In genomic region chr3:165658027-165658426, GRCh38 we compare ENCODE assay signal across 28 cellular contexts.
"Had no signal": no experiment of that assay in that cellular context is flagged by ENCODE, and none has a peak within 500 bp of the region (broad histone marks: within the 10 kb centered on the region; RNA-seq: fewer than 3 reads in every experiment).

No MANE protein-coding gene starts in this region.

- DNase-seq: naive B cell; naive thymus-derived CD8-positive, alpha-beta T cell; occipital lobe; ovary; psoas muscle; right cardiac atrium; right lobe of liver; sigmoid colon; small intestine; stimulated activated CD4-positive, alpha-beta T cell treated with anti-CD3 and anti-CD28 coated beads, Interleukin-15, amount 100 ng/mL, for 24 hours; stimulated activated CD4-positive, alpha-beta T cell treated with anti-CD3 and anti-CD28 coated beads, Interleukin-2, amount 100 ng/mL, for 24 hours; stimulated activated CD4-positive, alpha-beta T cell treated with anti-CD3 and anti-CD28 coated beads, Interleukin-2, amount 100 ng/mL, for 48 hours; stimulated activated CD4-positive, alpha-beta T cell treated with anti-CD3 and anti-CD28 coated beads, Interleukin-4, amount 100 ng/mL, for 4 hours; stimulated activated CD8-positive, alpha-beta memory T cell treated with anti-CD3 and anti-CD28 coated beads, Interleukin-4, amount 100 ng/mL, for 48 hours; stimulated activated naive CD4-positive, alpha-beta T cell; stimulated activated naive CD8-positive, alpha-beta T cell treated with anti-CD3 and anti-CD28 coated beads, Interleukin-15, amount 100 ng/mL, for 72 hours; stimulated activated naive CD8-positive, alpha-beta T cell treated with anti-CD3 and anti-CD28 coated beads, Interleukin-15, Interleukin-2, amounts not matched to agents 100 U/mL and 50 U/mL, for 24 hours; substantia nigra; testis; tibial artery; transverse colon; upper lobe of right lung; uterus had no signal

- H3K27me3 Mint-ChIP-seq: naive B cell; naive thymus-derived CD8-positive, alpha-beta T cell; stimulated activated memory B cell treated with anti-CD40 and anti-IgM and Interleukin-4, amounts not matched to agents 10 μg/mL and 1 μg/mL and 100 μg/mL, for 72 hours; stimulated activated naive CD8-positive, alpha-beta T cell treated with anti-CD3 and anti-CD28 coated beads, Interleukin-15, amount 100 ng/mL, for 72 hours; type B pancreatic cell had no signal

- H3K36me3 ChIP-seq: neural progenitor cell, ovary, right lobe of liver, sigmoid colon, suprapubic skin, tibial artery, transverse colon, upper lobe of right lung, uterus had no signal

- H3K27ac ChIP-seq: neural progenitor cell, ovary, psoas muscle, right lobe of liver, sigmoid colon, suprapubic skin, testis, tibial artery, transverse colon, upper lobe of right lung, uterus had no signal

- H3K36me3 Mint-ChIP-seq: naive B cell; naive thymus-derived CD8-positive, alpha-beta T cell; neural progenitor cell; stimulated activated memory B cell treated with anti-CD40 and anti-IgM and Interleukin-4, amounts not matched to agents 10 μg/mL and 1 μg/mL and 100 μg/mL, for 72 hours; type B pancreatic cell had no signal

- H3K9me3 ChIP-seq: ovary, psoas muscle, right lobe of liver, suprapubic skin, testis, tibial artery, transverse colon, upper lobe of right lung, uterus had no signal

- H3K4me3 Mint-ChIP-seq: naive B cell; naive thymus-derived CD8-positive, alpha-beta T cell; nephron; neural progenitor cell; stimulated activated memory B cell treated with anti-CD40 and anti-IgM and Interleukin-4, amounts not matched to agents 10 μg/mL and 1 μg/mL and 100 μg/mL, for 72 hours; stimulated activated naive CD8-positive, alpha-beta T cell treated with anti-CD3 and anti-CD28 coated beads, Interleukin-15, amount 100 ng/mL, for 72 hours; type B pancreatic cell had no signal

- H3K27me3 ChIP-seq: neural progenitor cell, ovary, right lobe of liver, sigmoid colon, suprapubic skin, testis, tibial artery, transverse colon, upper lobe of right lung, uterus had no signal

- H3K4me1 Mint-ChIP-seq: naive B cell; naive thymus-derived CD8-positive, alpha-beta T cell; nephron; neural progenitor cell; stimulated activated memory B cell treated with anti-CD40 and anti-IgM and Interleukin-4, amounts not matched to agents 10 μg/mL and 1 μg/mL and 100 μg/mL, for 72 hours; stimulated activated naive CD8-positive, alpha-beta T cell treated with anti-CD3 and anti-CD28 coated beads, Interleukin-15, amount 100 ng/mL, for 72 hours had no signal

- H3K27ac Mint-ChIP-seq: naive B cell; naive thymus-derived CD8-positive, alpha-beta T cell; nephron; neural progenitor cell; stimulated activated memory B cell treated with anti-CD40 and anti-IgM and Interleukin-4, amounts not matched to agents 10 μg/mL and 1 μg/mL and 100 μg/mL, for 72 hours; stimulated activated naive CD8-positive, alpha-beta T cell treated with anti-CD3 and anti-CD28 coated beads, Interleukin-15, amount 100 ng/mL, for 72 hours; type B pancreatic cell had no signal

- H3K4me3 ChIP-seq: neural progenitor cell, ovary, psoas muscle, right lobe of liver, sigmoid colon, suprapubic skin, testis, tibial artery, transverse colon, upper lobe of right lung, uterus had no signal

- ATAC-seq: naive thymus-derived CD8-positive, alpha-beta T cell; psoas muscle; right cardiac atrium; right lobe of liver; stimulated activated memory B cell treated with anti-CD40 and anti-IgM and Interleukin-4, amounts not matched to agents 10 μg/mL and 1 μg/mL and 100 μg/mL, for 72 hours; stimulated activated naive CD8-positive, alpha-beta T cell treated with anti-CD3 and anti-CD28 coated beads, Interleukin-15, amount 100 ng/mL, for 72 hours; stimulated activated naive CD8-positive, alpha-beta T cell treated with anti-CD3 and anti-CD28 coated beads, Interleukin-15, Interleukin-2, amounts not matched to agents 100 U/mL and 50 U/mL, for 24 hours; upper lobe of right lung had no signal

- H2AFZ ChIP-seq: neural progenitor cell had no signal

- H3K4me2 ChIP-seq: neural progenitor cell had no signal

- H3K4me1 ChIP-seq: neural progenitor cell, psoas muscle, right lobe of liver, sigmoid colon, suprapubic skin, testis, tibial artery, upper lobe of right lung, uterus had no signal

- H3K9ac ChIP-seq: neural progenitor cell had no signal

- H3K9me3 Mint-ChIP-seq: neural progenitor cell, type B pancreatic cell had no signal
